In genomic region chr6:46175976-46176375, GRCh38 we compare ENCODE assay signal across 18 cellular contexts. TPM values are rescaled to one million over a fixed set of nuclear protein-coding genes. Genes with fewer than 3 reads are reported as not detected.
DNase-seq lines count a peak whose midpoint lies in the region; ATAC-seq and TF ChIP-seq lines count a peak whose summit lies in the region.
"Had no signal": no experiment of that assay in that cellular context is flagged by ENCODE, and none has a peak within 500 bp of the region (broad histone marks: within the 10 kb centered on the region; RNA-seq: fewer than 3 reads in every experiment).

No MANE protein-coding gene starts in this region.

- CTCF ChIA-PET in CD8-positive, alpha-beta memory T cell (lab: Charles Lee): interaction anchor here (1.1 kb wide), 1 partner anchor 85 kb away, joined by 3 read pairs; no protein-coding TSS in a partner anchor
- CTCF ChIA-PET in activated CD8-positive, alpha-beta T cell treated with anti-CD3 and anti-CD28 coated beads for 36 hours (lab: Charles Lee): interaction anchor here (0.8 to 1.2 kb wide), 2 partner anchors 86 to 163 kb away, joined by 3 to 7 read pairs; no protein-coding TSS in a partner anchor

- no peaks in the 10 kb centered on the region for H3K27me3 ChIP-seq in CD8-positive, alpha-beta memory T cell (ENCODE audit: insufficient read depth, low read length, poor library complexity, severe bottlenecking)
- peaks cover 51% of the 10 kb centered on the region for H3K27me3 ChIP-seq in MM.1S (replicated peaks; ENCODE audit: insufficient read depth, low read length)

- H3K4me1 ChIP-seq in CD8-positive, alpha-beta memory T cell (ENCODE audit: insufficient read depth, low read length): peaks cover 33% of the 10 kb centered on the region
- peaks cover 19% of the 10 kb centered on the region for H3K4me1 ChIP-seq in MM.1S (ENCODE audit: low read length)

- peak overlapping the region in 5 of 7 donors; percentile 10 to 74 (median 72) for H3K4me3 Mint-ChIP-seq in CD8-positive, alpha-beta memory T cell
- no peak overlapping the region for H3K4me3 Mint-ChIP-seq in activated CD8-positive, alpha-beta T cell treated with anti-CD3 and anti-CD28 coated beads for 36 hours
- H3K4me3 Mint-ChIP-seq: activated T-cell treated with anti-CD3 and anti-CD28 coated beads, Interleukin-2, amount 50 U/mL, for 24 hours; CD8-positive, alpha-beta T cell had no signal

- intact Hi-C loops in activated CD8-positive, alpha-beta T cell treated with anti-CD3 and anti-CD28 coated beads for 36 hours (cut with micrococcal nuclease): no loop called here

- peaks cover 0 to 2% of the 10 kb centered on the region in 2 donors for H3K27me3 Mint-ChIP-seq in CD8-positive, alpha-beta memory T cell
- peaks cover 8% of the 10 kb centered on the region for H3K27me3 Mint-ChIP-seq in activated CD8-positive, alpha-beta T cell treated with anti-CD3 and anti-CD28 coated beads for 36 hours

- H3K4me2 ChIP-seq in MM.1S (ENCODE audit: low read depth, low read length): peak overlapping the region; percentile 57

- DNase-seq in CD8-positive, alpha-beta memory T cell: no peak
- peak; percentile 31 for DNase-seq in MM.1S
- DNase-seq in activated CD8-positive, alpha-beta T cell treated with anti-CD3 and anti-CD28 coated beads for 36 hours: no peak
- DNase-seq in DMS 273 treated with DMSO at 0.1 percent for 48 hours (lab: John Stamatoyannopoulos, UW): no peak
- DNase-seq in activated naive CD4-positive, alpha-beta T cell treated with anti-CD3 and anti-CD28 coated beads, Interleukin-2, amount 50 U/mL, for 16 hours: no peak
- DNase-seq: activated T-cell treated with anti-CD3 and anti-CD28 coated beads, Interleukin-2, amount 50 U/mL, for 24 hours; CD8-positive, alpha-beta T cell; GDM1; head of caudate nucleus; NCI-H1417 treated with DMSO at 0.1 percent for 48 hours; NCI-H510A treated with DMSO at 0.1 percent for 48 hours had no signal

- H3K27ac ChIP-seq in CD8-positive, alpha-beta memory T cell (ENCODE audit: low read depth, low read length): no peak overlapping the region
- no peak overlapping the region for H3K27ac ChIP-seq in MM.1S (ENCODE audit: low read length)
- H3K27ac ChIP-seq: RWPE1, suprapubic skin had no signal

- H3F3A ChIP-seq in MM.1S (ENCODE audit: insufficient read depth, low read length): peaks cover 15% of the 10 kb centered on the region

- H3K9ac ChIP-seq in MM.1S (ENCODE audit: low read length): no peak overlapping the region

- no peaks in the 10 kb centered on the region for H3K36me3 ChIP-seq in CD8-positive, alpha-beta memory T cell (ENCODE audit: insufficient read depth, low read length)
- no peaks in the 10 kb centered on the region for H3K36me3 ChIP-seq in MM.1S (replicated peaks; ENCODE audit: insufficient read depth, low read length)
- H3K36me3 ChIP-seq: suprapubic skin had no signal

- ATAC-seq in GM18909 (IDR thresholded peaks at IDR 0.05; ENCODE audit: poor library complexity, unreplicated experiment) (peak; percentile 54), HG02571 (IDR thresholded peaks at IDR 0.05; ENCODE audit: unreplicated experiment) (peak; percentile 52), HG03469 (IDR thresholded peaks at IDR 0.05; ENCODE audit: unreplicated experiment) (no peak)
- ATAC-seq in activated CD8-positive, alpha-beta T cell treated with anti-CD3 and anti-CD28 coated beads for 36 hours: no peak
- ATAC-seq: HCT116 had no signal

- POLR2A ChIA-PET in CD8-positive, alpha-beta memory T cell (lab: Charles Lee): interaction anchor here (1.9 kb wide), 1 partner anchor 47 kb away, joined by 11 read pairs; the partner anchor contains the start of gene ENPP4
- POLR2A ChIA-PET in activated CD8-positive, alpha-beta T cell treated with anti-CD3 and anti-CD28 coated beads for 36 hours (lab: Charles Lee): no interaction called here

- no peak for TF ChIP-seq CTCF in MM.1S (IDR thresholded peaks at IDR 0.05; ENCODE audit: low read length)
- TF ChIP-seq CTCF in activated CD8-positive, alpha-beta T cell treated with anti-CD3 and anti-CD28 coated beads for 36 hours (IDR thresholded peaks at IDR 0.05): no peak

- H4K20me1 ChIP-seq in MM.1S (ENCODE audit: insufficient read depth, low read length): no peaks in the 10 kb centered on the region

- H3K9me3 Mint-ChIP-seq in CD8-positive, alpha-beta memory T cell: no peaks in the 10 kb centered on the region
- no peaks in the 10 kb centered on the region for H3K9me3 Mint-ChIP-seq in activated CD8-positive, alpha-beta T cell treated with anti-CD3 and anti-CD28 coated beads for 36 hours
- H3K9me3 Mint-ChIP-seq: activated T-cell treated with anti-CD3 and anti-CD28 coated beads, Interleukin-2, amount 50 U/mL, for 24 hours; CD8-positive, alpha-beta T cell had no signal

- peaks cover 37 to 48% (median 47%) of the 10 kb centered on the region in 3 donors for H3K4me1 Mint-ChIP-seq in CD8-positive, alpha-beta memory T cell
- peaks cover 21% of the 10 kb centered on the region for H3K4me1 Mint-ChIP-seq in activated CD8-positive, alpha-beta T cell treated with anti-CD3 and anti-CD28 coated beads for 36 hours (ENCODE audit: low read depth)

- H3K9me2 ChIP-seq in MM.1S (replicated peaks; ENCODE audit: insufficient read depth, low read length): no peaks in the 10 kb centered on the region

- H3K27ac Mint-ChIP-seq in CD8-positive, alpha-beta memory T cell: peak overlapping the region in 7 of 8 donors; percentile 32 to 96 (median 83)
- no peak overlapping the region for H3K27ac Mint-ChIP-seq in activated CD8-positive, alpha-beta T cell treated with anti-CD3 and anti-CD28 coated beads for 36 hours
- H3K27ac Mint-ChIP-seq: activated T-cell treated with anti-CD3 and anti-CD28 coated beads, Interleukin-2, amount 50 U/mL, for 24 hours had no signal

- no peak overlapping the region for H3K4me3 ChIP-seq in CD8-positive, alpha-beta memory T cell (ENCODE audit: low read length)
- H3K4me3 ChIP-seq in MM.1S (ENCODE audit: low read length): no peak overlapping the region
- H3K4me3 ChIP-seq: suprapubic skin had no signal

- no peaks in the 10 kb centered on the region for H3K9me3 ChIP-seq in CD8-positive, alpha-beta memory T cell (ENCODE audit: low read length)
- no peaks in the 10 kb centered on the region for H3K9me3 ChIP-seq in MM.1S (replicated peaks; ENCODE audit: insufficient read depth, low read length)
- H3K9me3 ChIP-seq: suprapubic skin had no signal

- no peak overlapping the region for H2AFZ ChIP-seq in MM.1S (ENCODE audit: low read length)

- H3K36me3 Mint-ChIP-seq in CD8-positive, alpha-beta memory T cell: no peaks in the 10 kb centered on the region
- H3K36me3 Mint-ChIP-seq in activated CD8-positive, alpha-beta T cell treated with anti-CD3 and anti-CD28 coated beads for 36 hours (ENCODE audit: low read depth): no peaks in the 10 kb centered on the region
- H3K36me3 Mint-ChIP-seq: CD8-positive, alpha-beta T cell had no signal

- H3K79me2 ChIP-seq in MM.1S (ENCODE audit: low read length): no peaks in the 10 kb centered on the region

RNA-seq across cellular contexts. Expression of gene ENPP5, which starts 5.2 kb away (rescaled TPM):
- total RNA-seq in CD8-positive, alpha-beta memory T cell: under 1 TPM; 0.42 to 0.48 TPM
- 9.4 TPM for polyA plus RNA-seq in CD8-positive, alpha-beta memory T cell
- under 1 TPM; 0.40 to 0.68 TPM for total RNA-seq in activated CD8-positive, alpha-beta T cell treated with anti-CD3 and anti-CD28 coated beads for 36 hours
- total RNA-seq: endothelial cell of umbilical vein had no signal
- polyA plus RNA-seq: endothelial cell of umbilical vein had no signal

RNA-seq across cellular contexts. Expression of gene ENPP4, which starts 46.2 kb away (rescaled TPM):
- 10 to 100 TPM; 13.0 to 13.2 TPM for total RNA-seq in CD8-positive, alpha-beta memory T cell
- polyA plus RNA-seq in CD8-positive, alpha-beta memory T cell: 11.1 TPM
- total RNA-seq in activated CD8-positive, alpha-beta T cell treated with anti-CD3 and anti-CD28 coated beads for 36 hours: 1 to 10 TPM; 6.6 to 7.3 TPM

Comparison
In these comparisons a context has a peak if more than half of its experiments do, and no peak if none do; other contexts are left out.
1. ATAC-seq: peak in GM18909 (single experiment) and HG02571 (single experiment); none in activated CD8-positive, alpha-beta T cell treated with anti-CD3 and anti-CD28 coated beads for 36 hours (single experiment) and HG03469 (single experiment).